8 cellular contexts compared by ENCODE assay signal in the genomic region with DNA sequence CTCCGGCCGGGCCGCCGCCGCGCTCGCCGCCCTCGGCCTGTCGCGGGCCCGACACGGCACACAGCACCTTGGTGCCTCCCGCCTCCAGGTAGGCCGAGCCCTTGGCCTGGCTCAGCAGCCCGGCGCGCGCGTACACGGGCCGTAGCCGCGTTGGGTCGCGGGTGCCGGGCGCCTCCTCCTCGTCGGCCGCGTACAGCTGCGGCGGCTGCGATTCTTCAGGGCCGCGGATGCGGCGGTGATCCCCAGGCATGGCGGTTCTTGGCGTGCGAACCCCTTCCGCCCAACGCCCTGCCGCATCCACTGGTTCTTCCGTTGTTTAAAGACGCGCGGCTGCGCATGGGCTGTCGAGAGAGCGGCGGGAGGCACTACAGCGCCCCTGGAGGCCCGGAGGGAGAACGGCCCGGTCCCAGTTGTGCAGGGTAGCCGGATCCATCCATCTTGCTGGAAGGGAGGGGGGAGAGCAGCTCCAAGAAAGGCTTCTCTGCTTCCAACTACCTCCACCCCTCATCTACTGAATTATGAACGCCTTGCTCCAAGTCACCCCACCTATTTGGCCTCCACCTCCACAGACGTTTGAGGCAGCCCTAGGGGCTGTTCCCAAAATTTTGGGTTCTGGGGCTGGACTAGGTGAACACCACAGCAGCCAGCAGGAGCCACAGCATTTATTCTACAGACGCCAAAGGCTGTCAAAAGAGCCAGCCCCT. TPM values are rescaled to one million over a fixed set of nuclear protein-coding genes. Genes with fewer than 3 reads are reported as not detected.
A peak's percentile ranks its signal among the peaks of the same experiment; 100 is the strongest.
DNase-seq lines count a peak whose midpoint lies in the region; ATAC-seq and TF ChIP-seq lines count a peak whose summit lies in the region.

Gene EXOSC6, minus strand, starts transcription at position 290 of the 704 bp plus-strand sequence. Its CDS starts 40 bp downstream, at position 250.

- POLR2A ChIA-PET in WTC11 (lab: Charles Lee) = interaction anchor here (0.6 to 1.8 kb wide), 6 partner anchors 28 to 130 kb away, joined by 3 to 9 read pairs (median 4); partner anchors contain the start of gene AARS1

- no peaks in the 10 kb centered on the region for H3K9me3 Mint-ChIP-seq in WTC11

- TF ChIP-seq CTCF in WTC11 (IDR thresholded peaks at IDR 0.05) (peak; percentile 84), cardiac fibroblast (IDR thresholded peaks at IDR 0.05; ENCODE audit: low read depth, low read length) (peak; percentile 93)

- ATAC-seq in GM19025 (IDR thresholded peaks at IDR 0.05; ENCODE audit: low read depth, unreplicated experiment) = peak; percentile 77
- peak; percentile 86 for ATAC-seq in HG03280 (IDR thresholded peaks at IDR 0.05; ENCODE audit: unreplicated experiment)
- peak; percentile 87 for ATAC-seq in WTC11

- H3K4me1 Mint-ChIP-seq in WTC11 = peaks cover 6% of the 10 kb centered on the region

- peak within 1 kb of the TSS; percentile 90 for H3K27ac Mint-ChIP-seq in WTC11

- H3K4me3 Mint-ChIP-seq in WTC11 = peak within 1 kb of the TSS; percentile 78

- peak within 1 kb of the TSS; percentile 41 to 58 for H3K4me3 ChIP-seq in cardiac fibroblast (replicated peaks in 1 of 2; ENCODE audit: low read depth in 2 of 2, low read length in 2 of 2)

- no peaks in the 10 kb centered on the region; the same call in 1 of the 2 replicates for H3K27me3 Mint-ChIP-seq in WTC11 (ENCODE audit: low read depth)

- DNase-seq in AG20443 (ENCODE audit: low spot score) (peak; percentile 97), NCI-H226 (peak; percentile 90), WTC11 (ENCODE audit: low spot score) (peak; percentile 92), cardiac fibroblast (ENCODE audit: low read depth in 2 of 2) (peak; percentile 94 to 96), iris pigment epithelial cell (ENCODE audit: low read depth) (peak; percentile 94)
- peak; percentile 85 to 87 for DNase-seq in stimulated activated CD4-positive, alpha-beta T cell treated with anti-CD3 and anti-CD28 coated beads, Interleukin-12 subunit alpha, Interleukin-12 subunit beta, amount 100 ng/mL, for 24 hours (ENCODE audit: low read depth in 2 of 2)

- CTCF ChIA-PET in WTC11 (lab: Charles Lee) = interaction anchor here (0.6 to 3.2 kb wide), 17 partner anchors 8 to 747 kb away, joined by 3 to 26 read pairs (median 4); partner anchors contain the start of gene AARS1

- peaks cover 42% of the 10 kb centered on the region for H3K36me3 Mint-ChIP-seq in WTC11

TF ChIP-seq in WTC11, 78 proteins besides CTCF, POLR2A, EP300 and RAD21 (continues in another document):
- 0 out of 2 replicates have a peak, but pooled peaks have one; percentile 16 for TF ChIP-seq SOX15 (CRISPR knock-in tag; IDR thresholded peaks at IDR 0.05)
- TF ChIP-seq ZNF512 (CRISPR knock-in tag; IDR thresholded peaks at IDR 0.05; ENCODE audit: borderline replicate concordance) = no peak
- TF ChIP-seq JUN (CRISPR knock-in tag; IDR thresholded peaks at IDR 0.05) = peak; percentile 64; the same call in 1 of the 2 replicates
- TF ChIP-seq, protein P1, sequence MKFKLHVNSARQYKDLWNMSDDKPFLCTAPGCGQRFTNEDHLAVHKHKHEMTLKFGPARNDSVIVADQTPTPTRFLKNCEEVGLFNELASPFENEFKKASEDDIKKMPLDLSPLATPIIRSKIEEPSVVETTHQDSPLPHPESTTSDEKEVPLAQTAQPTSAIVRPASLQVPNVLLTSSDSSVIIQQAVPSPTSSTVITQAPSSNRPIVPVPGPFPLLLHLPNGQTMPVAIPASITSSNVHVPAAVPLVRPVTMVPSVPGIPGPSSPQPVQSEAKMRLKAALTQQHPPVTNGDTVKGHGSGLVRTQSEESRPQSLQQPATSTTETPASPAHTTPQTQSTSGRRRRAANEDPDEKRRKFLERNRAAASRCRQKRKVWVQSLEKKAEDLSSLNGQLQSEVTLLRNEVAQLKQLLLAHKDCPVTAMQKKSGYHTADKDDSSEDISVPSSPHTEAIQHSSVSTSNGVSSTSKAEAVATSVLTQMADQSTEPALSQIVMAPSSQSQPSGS (CRISPR knock-in tag; IDR thresholded peaks at IDR 0.05; ENCODE audit: borderline replicate concordance, low read depth) = no peak; the same call in 1 of the 2 replicates
- TF ChIP-seq, protein P2, sequence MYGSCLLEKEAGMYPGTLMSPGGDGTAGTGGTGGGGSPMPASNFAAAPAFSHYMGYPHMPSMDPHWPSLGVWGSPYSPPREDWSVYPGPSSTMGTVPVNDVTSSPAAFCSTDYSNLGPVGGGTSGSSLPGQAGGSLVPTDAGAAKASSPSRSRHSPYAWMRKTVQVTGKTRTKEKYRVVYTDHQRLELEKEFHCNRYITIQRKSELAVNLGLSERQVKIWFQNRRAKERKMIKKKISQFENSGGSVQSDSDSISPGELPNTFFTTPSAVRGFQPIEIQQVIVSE (CRISPR knock-in tag; IDR thresholded peaks at IDR 0.05; ENCODE audit: borderline replicate concordance) = no peak
- TF ChIP-seq NFYB (CRISPR knock-in tag; conservative IDR thresholded peaks at IDR 0.05; ENCODE audit: low read depth) = no peak
- 0 out of 2 replicates have a peak, but pooled peaks have one; percentile 85 for TF ChIP-seq NR3C1 (CRISPR knock-in tag; conservative IDR thresholded peaks at IDR 0.05; ENCODE audit: low read depth)
- TF ChIP-seq, protein P3, sequence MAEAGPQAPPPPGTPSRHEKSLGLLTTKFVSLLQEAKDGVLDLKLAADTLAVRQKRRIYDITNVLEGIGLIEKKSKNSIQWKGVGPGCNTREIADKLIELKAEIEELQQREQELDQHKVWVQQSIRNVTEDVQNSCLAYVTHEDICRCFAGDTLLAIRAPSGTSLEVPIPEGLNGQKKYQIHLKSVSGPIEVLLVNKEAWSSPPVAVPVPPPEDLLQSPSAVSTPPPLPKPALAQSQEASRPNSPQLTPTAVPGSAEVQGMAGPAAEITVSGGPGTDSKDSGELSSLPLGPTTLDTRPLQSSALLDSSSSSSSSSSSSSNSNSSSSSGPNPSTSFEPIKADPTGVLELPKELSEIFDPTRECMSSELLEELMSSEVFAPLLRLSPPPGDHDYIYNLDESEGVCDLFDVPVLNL (CRISPR knock-in tag; IDR thresholded peaks at IDR 0.05; ENCODE audit: borderline replicate concordance, low read depth) = peak; percentile 83
- peak; percentile 88 for TF ChIP-seq GABPB1 (CRISPR knock-in tag; IDR thresholded peaks at IDR 0.05)
- TF ChIP-seq, protein P4, sequence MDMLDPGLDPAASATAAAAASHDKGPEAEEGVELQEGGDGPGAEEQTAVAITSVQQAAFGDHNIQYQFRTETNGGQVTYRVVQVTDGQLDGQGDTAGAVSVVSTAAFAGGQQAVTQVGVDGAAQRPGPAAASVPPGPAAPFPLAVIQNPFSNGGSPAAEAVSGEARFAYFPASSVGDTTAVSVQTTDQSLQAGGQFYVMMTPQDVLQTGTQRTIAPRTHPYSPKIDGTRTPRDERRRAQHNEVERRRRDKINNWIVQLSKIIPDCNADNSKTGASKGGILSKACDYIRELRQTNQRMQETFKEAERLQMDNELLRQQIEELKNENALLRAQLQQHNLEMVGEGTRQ (CRISPR knock-in tag; IDR thresholded peaks at IDR 0.05) = peak; percentile 63
- TF ChIP-seq TEAD4 (CRISPR knock-in tag; IDR thresholded peaks at IDR 0.05) = peak; percentile 52; the same call in 1 of the 2 replicates
- no peak; the same call in none of the 2 replicates for TF ChIP-seq IRF1 (CRISPR knock-in tag; IDR thresholded peaks at IDR 0.05)
- peak; percentile 97 for TF ChIP-seq CREB1 (CRISPR knock-in tag; IDR thresholded peaks at IDR 0.05)
- TF ChIP-seq HMGA2 (CRISPR knock-in tag; IDR thresholded peaks at IDR 0.05) = no peak
- TF ChIP-seq, protein P5, sequence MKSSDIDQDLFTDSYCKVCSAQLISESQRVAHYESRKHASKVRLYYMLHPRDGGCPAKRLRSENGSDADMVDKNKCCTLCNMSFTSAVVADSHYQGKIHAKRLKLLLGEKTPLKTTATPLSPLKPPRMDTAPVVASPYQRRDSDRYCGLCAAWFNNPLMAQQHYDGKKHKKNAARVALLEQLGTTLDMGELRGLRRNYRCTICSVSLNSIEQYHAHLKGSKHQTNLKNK (CRISPR knock-in tag; IDR thresholded peaks at IDR 0.05) = peak; percentile 85; the same call in 1 of the 2 replicates
- TF ChIP-seq ZNF396 (CRISPR knock-in tag; IDR thresholded peaks at IDR 0.05; ENCODE audit: borderline replicate concordance) = no peak
- TF ChIP-seq, protein P6, sequence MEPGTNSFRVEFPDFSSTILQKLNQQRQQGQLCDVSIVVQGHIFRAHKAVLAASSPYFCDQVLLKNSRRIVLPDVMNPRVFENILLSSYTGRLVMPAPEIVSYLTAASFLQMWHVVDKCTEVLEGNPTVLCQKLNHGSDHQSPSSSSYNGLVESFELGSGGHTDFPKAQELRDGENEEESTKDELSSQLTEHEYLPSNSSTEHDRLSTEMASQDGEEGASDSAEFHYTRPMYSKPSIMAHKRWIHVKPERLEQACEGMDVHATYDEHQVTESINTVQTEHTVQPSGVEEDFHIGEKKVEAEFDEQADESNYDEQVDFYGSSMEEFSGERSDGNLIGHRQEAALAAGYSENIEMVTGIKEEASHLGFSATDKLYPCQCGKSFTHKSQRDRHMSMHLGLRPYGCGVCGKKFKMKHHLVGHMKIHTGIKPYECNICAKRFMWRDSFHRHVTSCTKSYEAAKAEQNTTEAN (CRISPR knock-in tag; IDR thresholded peaks at IDR 0.05) = no peak
- TF ChIP-seq ZNF423 (CRISPR knock-in tag; IDR thresholded peaks at IDR 0.05) = no peak

RNA-seq across cellular contexts. Expression of gene EXOSC6, which starts in this region (rescaled TPM):
- 26.0 to 27.6 TPM (median 27.3 TPM) in 3 replicates for total RNA-seq in WTC11 (2021)

Comparison
In these comparisons a context has a peak if more than half of its experiments do, and no peak if none do; other contexts are left out.
1. Peak in every context shown above with its lines: DNase-seq, ATAC-seq and H3K4me3 ChIP-seq.